ENCODE assay signal across 3 cellular contexts in the genomic region with DNA sequence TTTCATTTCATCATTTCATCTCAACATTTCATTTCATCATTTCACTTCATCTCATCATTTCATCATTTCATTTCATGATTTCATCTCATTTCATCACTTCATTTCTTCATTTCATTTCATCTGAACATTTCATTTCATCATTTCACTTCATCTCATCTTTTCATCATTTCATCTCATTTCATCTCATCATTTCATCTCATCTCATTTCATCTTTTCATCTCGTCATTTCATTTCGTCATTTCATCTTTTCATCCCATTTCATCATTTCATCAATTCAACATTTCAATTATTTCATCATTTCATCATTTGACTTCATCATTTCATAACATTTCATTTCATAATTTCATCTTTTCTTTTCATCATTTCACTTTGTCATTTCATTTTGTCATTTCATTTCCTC.
TF ChIP-seq lines count a peak whose summit lies in the region.

No MANE protein-coding gene starts in this region.

TF ChIP-seq in HepG2, 621 proteins besides CTCF, POLR2A, EP300 and RAD21 (continues in another document):
- TF ChIP-seq CEBPB (IDR thresholded peaks at IDR 0.05; ENCODE audit: borderline replicate concordance, low read depth, low read length), result 0 out of 2 replicates have a peak, but pooled peaks have one; percentile 63
- no peak for TF ChIP-seq ZFP90 (CRISPR knock-in tag; IDR thresholded peaks at IDR 0.05; ENCODE audit: borderline replicate concordance)
- no peak for TF ChIP-seq CREB3 (CRISPR knock-in tag; IDR thresholded peaks at IDR 0.05)
- no peak for TF ChIP-seq REPIN1 (CRISPR knock-in tag; IDR thresholded peaks at IDR 0.05; ENCODE audit: borderline replicate concordance, low read depth)
- no peak for TF ChIP-seq FOXK2 (IDR thresholded peaks at IDR 0.05)
- TF ChIP-seq ZFP36 (IDR thresholded peaks at IDR 0.05; ENCODE audit: borderline replicate concordance, low read depth, low read length, partially characterized antibody), result no peak
- no peak for TF ChIP-seq ZFYVE20 (CRISPR knock-in tag; IDR thresholded peaks at IDR 0.05; ENCODE audit: borderline replicate concordance, low read depth)
- TF ChIP-seq ZNF441 (CRISPR knock-in tag; IDR thresholded peaks at IDR 0.05; ENCODE audit: borderline replicate concordance), result no peak
- no peak for TF ChIP-seq ZNF451 (CRISPR knock-in tag; IDR thresholded peaks at IDR 0.05)
- TF ChIP-seq, protein P1, sequence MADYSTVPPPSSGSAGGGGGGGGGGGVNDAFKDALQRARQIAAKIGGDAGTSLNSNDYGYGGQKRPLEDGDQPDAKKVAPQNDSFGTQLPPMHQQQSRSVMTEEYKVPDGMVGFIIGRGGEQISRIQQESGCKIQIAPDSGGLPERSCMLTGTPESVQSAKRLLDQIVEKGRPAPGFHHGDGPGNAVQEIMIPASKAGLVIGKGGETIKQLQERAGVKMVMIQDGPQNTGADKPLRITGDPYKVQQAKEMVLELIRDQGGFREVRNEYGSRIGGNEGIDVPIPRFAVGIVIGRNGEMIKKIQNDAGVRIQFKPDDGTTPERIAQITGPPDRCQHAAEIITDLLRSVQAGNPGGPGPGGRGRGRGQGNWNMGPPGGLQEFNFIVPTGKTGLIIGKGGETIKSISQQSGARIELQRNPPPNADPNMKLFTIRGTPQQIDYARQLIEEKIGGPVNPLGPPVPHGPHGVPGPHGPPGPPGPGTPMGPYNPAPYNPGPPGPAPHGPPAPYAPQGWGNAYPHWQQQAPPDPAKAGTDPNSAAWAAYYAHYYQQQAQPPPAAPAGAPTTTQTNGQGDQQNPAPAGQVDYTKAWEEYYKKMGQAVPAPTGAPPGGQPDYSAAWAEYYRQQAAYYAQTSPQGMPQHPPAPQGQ (CRISPR knock-in tag; IDR thresholded peaks at IDR 0.05; ENCODE audit: borderline replicate concordance), result no peak
- TF ChIP-seq ZHX1 (CRISPR knock-in tag; IDR thresholded peaks at IDR 0.05; ENCODE audit: low read depth), result no peak
- TF ChIP-seq PHB2 (IDR thresholded peaks at IDR 0.05; ENCODE audit: partially characterized antibody), result no peak
- TF ChIP-seq KDM5A (IDR thresholded peaks at IDR 0.05; ENCODE audit: borderline replicate concordance, low read length), result no peak
- TF ChIP-seq CREB1 (IDR thresholded peaks at IDR 0.05), result peak; percentile 82
- no peak for TF ChIP-seq CREB1 (CRISPR knock-in tag; IDR thresholded peaks at IDR 0.05)
- no peak for TF ChIP-seq IRX3 (CRISPR knock-in tag; IDR thresholded peaks at IDR 0.05; ENCODE audit: borderline replicate concordance, low read depth)

TF ChIP-seq in IMR-90, 13 proteins besides CTCF, POLR2A, EP300 and RAD21:
- TF ChIP-seq, protein P2, sequence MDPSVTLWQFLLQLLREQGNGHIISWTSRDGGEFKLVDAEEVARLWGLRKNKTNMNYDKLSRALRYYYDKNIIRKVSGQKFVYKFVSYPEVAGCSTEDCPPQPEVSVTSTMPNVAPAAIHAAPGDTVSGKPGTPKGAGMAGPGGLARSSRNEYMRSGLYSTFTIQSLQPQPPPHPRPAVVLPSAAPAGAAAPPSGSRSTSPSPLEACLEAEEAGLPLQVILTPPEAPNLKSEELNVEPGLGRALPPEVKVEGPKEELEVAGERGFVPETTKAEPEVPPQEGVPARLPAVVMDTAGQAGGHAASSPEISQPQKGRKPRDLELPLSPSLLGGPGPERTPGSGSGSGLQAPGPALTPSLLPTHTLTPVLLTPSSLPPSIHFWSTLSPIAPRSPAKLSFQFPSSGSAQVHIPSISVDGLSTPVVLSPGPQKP (IDR thresholded peaks at IDR 0.05; ENCODE audit: borderline replicate concordance, low read depth, low read length), result no peak
- TF ChIP-seq CEBPB (IDR thresholded peaks at IDR 0.05; ENCODE audit: low read depth, low read length), result peak; percentile 19; the same call in 1 of the 2 replicates

TF ChIP-seq in K562, 482 proteins besides CTCF, POLR2A, EP300 and RAD21:
- TF ChIP-seq CEBPG (CRISPR knock-in tag; IDR thresholded peaks at IDR 0.05) (peak; percentile 38; the same call in 1 of the 2 replicates), CEBPG (tag; conservative IDR thresholded peaks at IDR 0.05 in 1 of 2, IDR thresholded peaks at IDR 0.05 in 1 of 2) (peak; percentile 81 to 87), CREM (IDR thresholded peaks at IDR 0.05; ENCODE audit: low read depth) (no peak), CEBPB (tag; IDR thresholded peaks at IDR 0.05) (peak; percentile 86), ZNF586 (CRISPR knock-in tag; conservative IDR thresholded peaks at IDR 0.05) (no peak), TRIM24 (IDR thresholded peaks at IDR 0.05) (peak; percentile 97 to 99), ZNF133 (CRISPR knock-in tag; IDR thresholded peaks at IDR 0.05) (no peak), NFRKB (IDR thresholded peaks at IDR 0.05; ENCODE audit: low read depth) (0 out of 2 replicates have a peak, but pooled peaks have one; percentile 28), CC2D1A (IDR thresholded peaks at IDR 0.05) (no peak), FOXA1 (IDR thresholded peaks at IDR 0.05; ENCODE audit: borderline replicate concordance) (no peak), E2F1 (CRISPR knock-in tag; IDR thresholded peaks at IDR 0.05) (no peak), ZBTB2 (IDR thresholded peaks at IDR 0.05) (0 out of 2 replicates have a peak, but pooled peaks have one; percentile 36), E2F5 (CRISPR knock-in tag; IDR thresholded peaks at IDR 0.05) (no peak), FOSL1 (tag; conservative IDR thresholded peaks at IDR 0.05) (no peak), FOXK1 (CRISPR knock-in tag; IDR thresholded peaks at IDR 0.05; ENCODE audit: borderline replicate concordance) (no peak), ZNF24 (IDR thresholded peaks at IDR 0.05) (peak; percentile 94), ZNF134 (CRISPR knock-in tag; conservative IDR thresholded peaks at IDR 0.05) (no peak), ZBTB11 (CRISPR knock-in tag; IDR thresholded peaks at IDR 0.05) (no peak)
- TF ChIP-seq, protein P2 (CRISPR knock-in tag; IDR thresholded peaks at IDR 0.05), result no peak
- TF ChIP-seq, protein P3, sequence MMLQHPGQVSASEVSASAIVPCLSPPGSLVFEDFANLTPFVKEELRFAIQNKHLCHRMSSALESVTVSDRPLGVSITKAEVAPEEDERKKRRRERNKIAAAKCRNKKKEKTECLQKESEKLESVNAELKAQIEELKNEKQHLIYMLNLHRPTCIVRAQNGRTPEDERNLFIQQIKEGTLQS (IDR thresholded peaks at IDR 0.05), result peak; percentile 79
- TF ChIP-seq, protein P3 (CRISPR knock-in tag; conservative IDR thresholded peaks at IDR 0.05), result no peak
